1 cellular context compared by ENCODE assay signal in the genomic region with DNA sequence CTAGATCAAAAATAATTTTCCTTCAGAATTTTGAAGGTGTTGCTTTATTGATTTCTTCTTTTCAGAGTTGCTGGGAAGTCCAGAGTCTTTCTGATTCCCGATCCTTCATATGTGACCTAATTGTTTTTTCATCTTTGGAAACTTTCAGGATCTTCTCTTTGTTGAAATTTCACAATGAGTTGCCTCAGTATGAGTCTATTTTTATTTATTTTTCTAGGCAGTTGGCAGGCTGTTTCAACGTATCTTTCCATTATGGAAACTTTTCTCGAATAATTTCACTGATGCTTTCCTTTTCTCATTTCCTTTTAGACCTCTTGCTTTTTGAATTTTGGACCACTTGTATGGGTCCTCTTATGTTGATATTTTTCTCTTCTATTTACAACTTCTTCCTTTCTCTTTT.
TF ChIP-seq lines count a peak whose summit lies in the region.

No MANE protein-coding gene starts in this region.

TF ChIP-seq in endothelial cell of umbilical vein, 7 proteins besides CTCF, POLR2A, EP300 and RAD21:
- TF ChIP-seq FOS (IDR thresholded peaks at IDR 0.05; ENCODE audit: borderline replicate concordance, insufficient read depth, low read length) (no peak), GATA2 (IDR thresholded peaks at IDR 0.05; ENCODE audit: insufficient read depth, insufficient read length, low read depth, low read length) (no peak), EZH2 (IDR thresholded peaks at IDR 0.05; ENCODE audit: borderline replicate concordance, low read depth, low read length, severe bottlenecking) (no peak), JUN (IDR thresholded peaks at IDR 0.05; ENCODE audit: borderline replicate concordance, insufficient read depth, insufficient read length, low read depth) (no peak), POLR2AphosphoS5 (IDR thresholded peaks at IDR 0.05; ENCODE audit: insufficient read depth, low read depth, low read length) (no peak), MYC (IDR thresholded peaks at IDR 0.05; ENCODE audit: low read depth, low read length) (no peak)
- TF ChIP-seq, protein P1, sequence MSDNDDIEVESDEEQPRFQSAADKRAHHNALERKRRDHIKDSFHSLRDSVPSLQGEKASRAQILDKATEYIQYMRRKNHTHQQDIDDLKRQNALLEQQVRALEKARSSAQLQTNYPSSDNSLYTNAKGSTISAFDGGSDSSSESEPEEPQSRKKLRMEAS (IDR thresholded peaks at IDR 0.05; ENCODE audit: insufficient read depth, insufficient read length), result no peak
